27 cellular contexts compared by ENCODE assay signal in the genomic region with DNA sequence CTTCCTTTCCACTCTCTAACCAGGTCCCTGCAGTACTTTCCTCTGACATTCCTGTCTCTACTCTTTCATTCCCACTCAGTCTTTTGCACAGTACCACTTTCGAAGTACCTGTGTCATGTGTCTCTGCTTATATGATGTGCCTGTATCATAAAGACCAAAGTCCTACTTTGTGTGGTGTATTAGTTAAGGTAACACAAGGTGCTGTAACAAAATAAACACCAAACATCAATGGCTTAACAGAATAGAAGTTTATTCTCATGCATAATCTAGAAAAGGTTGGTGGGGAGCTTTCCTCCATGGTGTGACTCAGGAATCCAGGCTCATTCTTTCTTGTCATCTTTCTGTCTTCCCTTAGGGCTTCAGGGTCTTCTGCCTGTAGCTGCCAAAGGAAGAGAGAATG. TPM values are rescaled to one million over a fixed set of nuclear protein-coding genes. Genes with fewer than 3 reads are reported as not detected.
DNase-seq lines count a peak whose midpoint lies in the region; ATAC-seq and TF ChIP-seq lines count a peak whose summit lies in the region.
"Had no signal": no experiment of that assay in that cellular context is flagged by ENCODE, and none has a peak within 500 bp of the region (broad histone marks: within the 10 kb centered on the region; RNA-seq: fewer than 3 reads in every experiment).

No MANE protein-coding gene starts in this region.

- 96 to 100% methylated on average over 1 of the region's 1 CpG for WGBS in esophagus, 2 donors

- ATAC-seq in T-cell (replicated peaks in 1 of 4), result no peak
- ATAC-seq: left ventricle myocardium superior, Right ventricle myocardium inferior had no signal

- DNase-seq in Calu3 (no peak), type B pancreatic cell (ENCODE audit: extremely low spot score, unreplicated experiment) (no peak), T-cell (no peak), SIG-M5 (lab: John Stamatoyannopoulos, UW) (no peak), DMS79 (lab: John Stamatoyannopoulos, UW) (no peak)
- DNase-seq: activated CD4-positive, alpha-beta T cell treated with anti-CD3 and anti-CD28 coated beads for 4 hours; activated gamma-delta T cell treated with Interleukin-2 at 50 U/mL for 16 hours; CD8-positive, alpha-beta memory T cell; DMS53; GF-D8; islet precursor cell; left ventricle myocardium superior; MV-4-11; naive B cell; NCI-H1694; NCI-H446 treated with DMSO at 0.1 percent for 48 hours; OCI-M1; stimulated activated CD4-positive, alpha-beta T cell treated with anti-CD3 and anti-CD28 coated beads, Interleukin-2, amount 100 ng/mL, for 48 hours had no signal

- H3K9me3 ChIP-seq in esophagus (ENCODE audit: control insufficient read depth in 2 of 2, insufficient read depth in 1 of 2, low read depth in 1 of 2, low read length in 1 of 2), result no peaks in the 10 kb centered on the region
- H3K9me3 ChIP-seq: body of pancreas, upper lobe of right lung had no signal

- H3K27me3 Mint-ChIP-seq in Calu3 (ENCODE audit: unreplicated experiment), result peaks cover 14% of the 10 kb centered on the region
- H3K27me3 Mint-ChIP-seq in type B pancreatic cell, result peaks cover 15% of the 10 kb centered on the region
- peaks cover 4 to 5% of the 10 kb centered on the region in 2 donors for H3K27me3 Mint-ChIP-seq in T-cell
- H3K27me3 Mint-ChIP-seq: naive B cell had no signal

- H3K27ac Mint-ChIP-seq in Calu3 (ENCODE audit: unreplicated experiment) (peak overlapping the region; percentile 86), type B pancreatic cell (peak overlapping the region; percentile 98), T-cell (no peak overlapping the region)
- H3K27ac Mint-ChIP-seq: CD8-positive, alpha-beta memory T cell; mesothelial cell of epicardium had no signal

- H3K27me3 ChIP-seq in esophagus (ENCODE audit: control insufficient read depth in 1 of 2, insufficient read depth in 2 of 2, low read length in 2 of 2), result no peaks in the 10 kb centered on the region
- H3K27me3 ChIP-seq: body of pancreas, upper lobe of right lung had no signal

- peaks cover 0 to 17% of the 10 kb centered on the region in 2 donors for H3K4me1 ChIP-seq in esophagus (ENCODE audit: control insufficient read depth in 2 of 2, insufficient read depth in 2 of 2, low read length in 1 of 2)

- H3K36me3 ChIP-seq in esophagus (ENCODE audit: control insufficient read depth in 2 of 2, insufficient read depth in 2 of 2, low read length in 1 of 2), result peaks cover 16 to 25% of the 10 kb centered on the region in 2 donors

- H3K4me3 Mint-ChIP-seq in Calu3 (ENCODE audit: low read depth, unreplicated experiment) (peak overlapping the region; percentile 34), type B pancreatic cell (peak overlapping the region; percentile 95), T-cell (peak overlapping the region in 1 of 3 donors; percentile 35)
- H3K4me3 Mint-ChIP-seq: mesothelial cell of epicardium had no signal

- H3K4me1 Mint-ChIP-seq in Calu3 (ENCODE audit: low read depth, unreplicated experiment), result peaks cover 56% of the 10 kb centered on the region
- peaks cover 18% of the 10 kb centered on the region for H3K4me1 Mint-ChIP-seq in type B pancreatic cell (ENCODE audit: unreplicated experiment)
- peaks cover 53 to 70% (median 66%) of the 10 kb centered on the region in 3 donors for H3K4me1 Mint-ChIP-seq in T-cell

- CTCF ChIA-PET in Calu3 (lab: Charles Lee) (interaction anchor here (0.9 kb wide), 1 partner anchor 21 kb away, joined by 3 read pairs; no protein-coding TSS in a partner anchor), T-cell (lab: Charles Lee) (no interaction called here)

- H3K9me3 Mint-ChIP-seq in Calu3 (ENCODE audit: low read depth, unreplicated experiment) (peaks cover 4% of the 10 kb centered on the region), type B pancreatic cell (no peaks in the 10 kb centered on the region), T-cell (no peaks in the 10 kb centered on the region)
- H3K9me3 Mint-ChIP-seq: CD8-positive, alpha-beta memory T cell; mesothelial cell of epicardium had no signal

- no TSS peak for BruUV-seq in Calu3 (replicated peaks; lab: Mats Ljungman, UMichigan)

- H3K4me3 ChIP-seq in esophagus (ENCODE audit: low read depth in 1 of 2, low read length in 2 of 2), result no peak overlapping the region
- H3K4me3 ChIP-seq: body of pancreas, upper lobe of right lung had no signal

- POLR2A ChIA-PET in T-cell (lab: Charles Lee), result no interaction called here

- intact Hi-C loops in Calu3 (cut with micrococcal nuclease; ENCODE audit: unreplicated experiment), result no loop called here

- TF ChIP-seq CTCF in Calu3 (IDR thresholded peaks at IDR 0.05; ENCODE audit: unreplicated experiment) (no peak), VCaP (conservative IDR thresholded peaks at IDR 0.05) (no peak), type B pancreatic cell (conservative IDR thresholded peaks at IDR 0.05) (no peak)

- peaks cover 65% of the 10 kb centered on the region for H3K36me3 Mint-ChIP-seq in Calu3 (ENCODE audit: insufficient read depth, unreplicated experiment)
- peaks cover 59% of the 10 kb centered on the region for H3K36me3 Mint-ChIP-seq in type B pancreatic cell
- peaks cover 61% of the 10 kb centered on the region for H3K36me3 Mint-ChIP-seq in T-cell

- H3K27ac ChIP-seq in VCaP (peak overlapping the region; percentile 97), esophagus (ENCODE audit: low read depth in 2 of 2, low read length in 1 of 2) (peak overlapping the region; percentile 88 to 98)
- H3K27ac ChIP-seq: KMS-11, upper lobe of right lung had no signal

RNA-seq across cellular contexts. Expression of a gene that starts 3.3 kb away (rescaled TPM):
- 127 and 139 TPM in 2 replicates for total RNA-seq in Calu3 (2022)
- polyA plus RNA-seq in esophagus, result 100 to 1,000 TPM; 117 to 157 TPM
- 87.6 and 208 TPM in 2 replicates for total RNA-seq in type B pancreatic cell (ENCODE audit: low replicate concordance)
- total RNA-seq in T-cell, result 10 to 100 TPM; 20.3 to 27.5 (median 23.8) TPM

RNA-seq across cellular contexts. Expression of a gene that starts 31.7 kb away (rescaled TPM):
- not detected in 2 replicates for total RNA-seq in Calu3 (2022)
- polyA plus RNA-seq in esophagus, result not detected
- not detected in 2 replicates for total RNA-seq in type B pancreatic cell (ENCODE audit: low replicate concordance)
- total RNA-seq in T-cell, result not detected
- total RNA-seq: CD8-positive, alpha-beta memory T cell; left ventricle myocardium superior; mesothelial cell of epicardium; renal cortical epithelial cell; T-helper 2 cell treated with Interferon-gamma antibody and Interleukin-4, amounts not matched to agents 100 ng/mL and 5 ng/mL, for 36 hours; upper lobe of right lung had no signal
- polyA plus RNA-seq: CD8-positive, alpha-beta memory T cell had no signal

Comparison
In these comparisons a context has a peak if more than half of its experiments do, and no peak if none do; other contexts are left out.
1. H3K27ac Mint-ChIP-seq: peak in Calu3 (single experiment) and type B pancreatic cell (single experiment); none in T-cell (0 of 2).